In the genomic region with DNA sequence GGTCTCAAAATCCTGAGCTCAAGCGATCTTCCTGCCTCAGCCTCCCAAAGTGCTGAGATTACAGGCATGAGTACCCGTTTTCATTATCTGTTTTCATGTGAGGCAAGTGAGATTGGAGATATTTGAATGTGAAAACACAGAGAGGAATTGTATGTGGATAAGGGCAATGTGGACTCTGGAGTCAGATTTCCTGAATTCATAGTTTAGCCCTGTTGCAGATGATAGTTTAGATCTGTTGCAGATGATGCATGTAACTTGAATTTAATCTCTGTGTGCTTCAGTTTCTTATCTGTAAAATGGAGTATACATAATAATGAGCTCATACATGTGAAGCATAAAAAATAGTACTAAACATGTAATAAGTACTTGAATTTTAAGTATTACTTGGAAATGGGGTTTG, we compare ENCODE assay signal across 19 cellular contexts. TPM values are rescaled to one million over a fixed set of nuclear protein-coding genes. Genes with fewer than 3 reads are reported as not detected.
DNase-seq lines count a peak whose midpoint lies in the region; ATAC-seq, FAIRE-seq and TF ChIP-seq lines count a peak whose summit lies in the region.
"Had no signal": no experiment of that assay in that cellular context is flagged by ENCODE, and none has a peak within 500 bp of the region (broad histone marks: within the 10 kb centered on the region; RNA-seq: fewer than 3 reads in every experiment).

No MANE protein-coding gene starts in this region.

- peak overlapping the region; percentile 52 for H3K27ac Mint-ChIP-seq in type B pancreatic cell
- H3K27ac Mint-ChIP-seq: CD4-positive, CD25-positive, alpha-beta regulatory T cell had no signal

- no peaks in the 10 kb centered on the region for H3K79me2 ChIP-seq in HepG2 (ENCODE audit: insufficient read depth, low read length)
- H3K79me2 ChIP-seq in trophoblast cell (ENCODE audit: control insufficient read depth, insufficient read depth, low read length, poor library complexity) = peaks cover 13% of the 10 kb centered on the region

- no peak for ATAC-seq in HepG2
- no peak for ATAC-seq in left colon
- ATAC-seq: GM12878 had no signal

- TF ChIP-seq EP300 in HepG2 (IDR thresholded peaks at IDR 0.05; ENCODE audit: low read depth in 2 of 2, low read length in 2 of 2) (no peak), HepG2 (CRISPR knock-in tag; IDR thresholded peaks at IDR 0.05; ENCODE audit: borderline replicate concordance) (no peak)

- H3K4me1 ChIP-seq in HepG2 (ENCODE audit: insufficient read depth, low read length) = peaks cover 56% of the 10 kb centered on the region
- H3K4me1 ChIP-seq in trophoblast cell (ENCODE audit: control insufficient read depth in 1 of 2, insufficient read depth in 2 of 2, low read length in 2 of 2) = peaks cover 4 to 6% of the 10 kb centered on the region in 2 experiments

- no TSS peak for BruUV-seq in HepG2 (replicated peaks; lab: Mats Ljungman, UMichigan)

- H3K36me3 ChIP-seq in SK-N-MC (ENCODE audit: insufficient read depth, low read length) = no peaks in the 10 kb centered on the region
- H3K36me3 ChIP-seq in HepG2 (replicated peaks in 1 of 2; ENCODE audit: control insufficient read depth in 1 of 2, insufficient read depth in 2 of 2, low read length in 2 of 2) = no peaks in the 10 kb centered on the region
- H3K36me3 ChIP-seq in trophoblast cell (ENCODE audit: control insufficient read depth in 1 of 2, insufficient read depth in 2 of 2, low read length in 2 of 2) = no peaks in the 10 kb centered on the region

- intact Hi-C loops in HepG2 (cut with micrococcal nuclease; ENCODE audit: unreplicated experiment) = loop anchor here (5.0 kb wide), 1 partner anchor 320 kb away; a partner anchor contains a TSS
- intact Hi-C loops in left colon (cut with DNase I, micrococcal nuclease) = no loop called here

- no peak for FAIRE-seq in HepG2 (lab: Jason Lieb, UNC)
- FAIRE-seq: GM12878, H1 had no signal

- H4K12ac ChIP-seq in trophoblast cell (ENCODE audit: low read depth, low read length) = no peak overlapping the region

- no peak for TF ChIP-seq POLR2A in HepG2 (IDR thresholded peaks at IDR 0.05; ENCODE audit: insufficient read depth in 1 of 2, low read depth in 2 of 2, low read length in 2 of 2)

- peaks cover 34% of the 10 kb centered on the region for H3K4me1 Mint-ChIP-seq in type B pancreatic cell (ENCODE audit: unreplicated experiment)

- POLR2A ChIA-PET in HepG2 (lab: Yijun Ruan, JAX) = interaction anchor here (7.1 kb wide), 1 partner anchor 8 kb away, joined by 177 read pairs; no protein-coding TSS in a partner anchor

- no peak overlapping the region for H2AFZ ChIP-seq in HepG2 (ENCODE audit: low read length)
- H2AFZ ChIP-seq in trophoblast cell (ENCODE audit: insufficient read depth, low read length, poor library complexity) = no peak overlapping the region

- no peak overlapping the region for H4K8ac ChIP-seq in trophoblast cell (ENCODE audit: low read depth, low read length)

- H3K27me3 ChIP-seq in HepG2 (ENCODE audit: control insufficient read depth in 1 of 2, insufficient read depth in 2 of 2, low read length in 2 of 2) = no peaks in the 10 kb centered on the region; a peak in 1 of 5 replicates
- no peaks in the 10 kb centered on the region for H3K27me3 ChIP-seq in trophoblast cell (ENCODE audit: insufficient read depth, low read length)

- in situ Hi-C loops in HepG2 (cut with HindIII; ENCODE audit: extremely low pct_ligation_motif_present, low pct_unique_long_range_greater_than_20kb) = no loop called here

- H3K9ac ChIP-seq in SK-N-MC (ENCODE audit: insufficient read length) (no peak overlapping the region), HepG2 (ENCODE audit: insufficient read depth, low read depth, low read length) (peak overlapping the region; percentile 58; the same call in 1 of the 2 replicates), trophoblast cell (ENCODE audit: low read length) (no peak overlapping the region)
- H3K9ac ChIP-seq: KMS-11 had no signal

- H3K4ac ChIP-seq in trophoblast cell (ENCODE audit: low read depth, low read length) = no peak overlapping the region

- peak overlapping the region; percentile 98 for H3K4me2 ChIP-seq in HepG2 (ENCODE audit: low read depth, low read length)
- no peak overlapping the region for H3K4me2 ChIP-seq in trophoblast cell (ENCODE audit: low read length)

- WGBS in HepG2 (ENCODE audit: low lambda C conversion rate) = 77% methylated on average over 2 of the region's 2 CpGs
- WGBS in trophoblast cell (ENCODE audit: extremely low coverage, insufficient coverage, insufficient read length) = no CpG with 5 or more reads among the region's 2 CpGs

- H3K23ac ChIP-seq in trophoblast cell (ENCODE audit: low read length) = no peak overlapping the region

- H3K27ac ChIP-seq in SK-N-MC (peak overlapping the region; percentile 60), HepG2 (ENCODE audit: extremely low read length, insufficient read depth, low read length) (peak overlapping the region; percentile 91), trophoblast cell (ENCODE audit: low read depth, low read length) (no peak overlapping the region)
- H3K27ac ChIP-seq: KMS-11 had no signal

- no peaks in the 10 kb centered on the region for H4K20me1 ChIP-seq in HepG2 (ENCODE audit: insufficient read depth, low read length)

- peak overlapping the region; percentile 49 for H2BK120ac ChIP-seq in trophoblast cell (ENCODE audit: insufficient read depth, low read length, poor library complexity)

- CTCF ChIA-PET in HepG2 (lab: Yijun Ruan, JAX; ENCODE audit: low intra/inter-chr PET ratio, low total read pairs) = no interaction called here

- DNase-seq in SK-N-MC (ENCODE audit: low read depth, low spot score) = no peak
- DNase-seq in HepG2 (ENCODE audit: low spot score) = no peak
- peak; percentile 45 to 84 for DNase-seq in trophoblast cell
- no peak for DNase-seq in type B pancreatic cell (ENCODE audit: extremely low spot score, unreplicated experiment)
- no peak for DNase-seq in NCI-H748 (lab: John Stamatoyannopoulos, UW; ENCODE audit: unreplicated experiment)
- no peak for DNase-seq in RPMI8226
- no peak for DNase-seq in left colon
- DNase-seq: Calu3; CD4-positive, CD25-positive, alpha-beta regulatory T cell; DMS79; NCI-H1092 treated with DMSO at 0.1 percent for 48 hours; NCI-H1694; NCI-H345; NCI-H526 treated with DMSO at 0.1 percent for 48 hours had no signal

- TF ChIP-seq RAD21 in HepG2 (CRISPR knock-in tag; IDR thresholded peaks at IDR 0.05) = no peak

- H3K9me3 ChIP-seq in SK-N-MC (ENCODE audit: low read depth, low read length) (no peaks in the 10 kb centered on the region), HepG2 (ENCODE audit: low read length) (no peaks in the 10 kb centered on the region), trophoblast cell (ENCODE audit: insufficient read depth, low read depth, low read length) (no peaks in the 10 kb centered on the region)

- H2BK12ac ChIP-seq in trophoblast cell (ENCODE audit: low read length) = peak overlapping the region; percentile 47

- H3K9me3 Mint-ChIP-seq in type B pancreatic cell = no peaks in the 10 kb centered on the region

- no peak for TF ChIP-seq CTCF in HepG2 (CRISPR knock-in tag; IDR thresholded peaks at IDR 0.05)
- TF ChIP-seq CTCF in type B pancreatic cell (conservative IDR thresholded peaks at IDR 0.05) = no peak

- no peak overlapping the region for H3K18ac ChIP-seq in trophoblast cell (ENCODE audit: low read length)

- H3K4me3 Mint-ChIP-seq in type B pancreatic cell = peak overlapping the region; percentile 16
- H3K4me3 Mint-ChIP-seq: CD4-positive, CD25-positive, alpha-beta regulatory T cell had no signal

- H3K4me3 ChIP-seq in SK-N-MC = peak overlapping the region; percentile 21; the same call in 1 of the 2 replicates
- no peak overlapping the region for H3K4me3 ChIP-seq in HepG2 (replicated peaks in 1 of 3; ENCODE audit: insufficient read depth in 1 of 3, low read depth in 2 of 3, low read length in 3 of 3)
- H3K4me3 ChIP-seq in trophoblast cell (ENCODE audit: low read depth, low read length) = no peak overlapping the region
- H3K4me3 ChIP-seq: GM12878 had no signal

- H3K14ac ChIP-seq in trophoblast cell (ENCODE audit: low read length) = no peak overlapping the region

- H2AK5ac ChIP-seq in trophoblast cell (ENCODE audit: low read length) = no peak overlapping the region

- peaks cover 2% of the 10 kb centered on the region for H3K36me3 Mint-ChIP-seq in type B pancreatic cell
- H3K36me3 Mint-ChIP-seq: CD4-positive, CD25-positive, alpha-beta regulatory T cell had no signal

- no peaks in the 10 kb centered on the region for H3K27me3 Mint-ChIP-seq in type B pancreatic cell

- no peak overlapping the region for H2BK5ac ChIP-seq in trophoblast cell (ENCODE audit: low read depth, low read length, poor library complexity)

- H3K79me1 ChIP-seq in trophoblast cell (ENCODE audit: low read length) = peaks cover 20% of the 10 kb centered on the region

- no peak overlapping the region for H4K91ac ChIP-seq in trophoblast cell (ENCODE audit: low read depth, low read length)

RNA-seq across cellular contexts. Expression of a gene that starts 3.7 kb away (rescaled TPM):
- total RNA-seq in HepG2 (2016; rRNA removed; fragmentation: Illumina TruSeq; extraction: Trizol) (6.4 and 7.8 TPM in 2 replicates), type B pancreatic cell (ENCODE audit: low replicate concordance) (9.4 and 18.0 TPM in 2 replicates), left colon (100 to 1,000 TPM; 129 to 186 TPM)
- total RNA-seq in HepG2 (2016; cell fraction: cytosol; rRNA removed; fragmentation: Illumina TruSeq; extraction: Trizol; ENCODE audit: low read depth) = 1.1 and 2.5 TPM in 2 replicates
- total RNA-seq in HepG2 (2016; cell fraction: insoluble cytoplasmic fraction; rRNA removed; fragmentation: Illumina TruSeq; extraction: Trizol) = 5.6 and 7.8 TPM in 2 replicates
- total RNA-seq in HepG2 (2016; cell fraction: membrane; rRNA removed; fragmentation: Illumina TruSeq; extraction: Trizol) = 3.7 and 4.1 TPM in 2 replicates
- 8.1 and 10.3 TPM in 2 replicates for total RNA-seq in HepG2 (2016; cell fraction: nucleus; rRNA removed; fragmentation: Illumina TruSeq; extraction: Trizol)
- 17.3 and 21.0 TPM in 2 replicates for polyA plus RNA-seq in HepG2 (2011; rRNA removed)
- polyA plus RNA-seq in HepG2 (2011; cell fraction: cytosol; rRNA removed) = 15.9 and 18.0 TPM in 2 replicates
- polyA plus RNA-seq in HepG2 (2011; cell fraction: nucleus; rRNA removed) = 9.0 and 11.3 TPM in 2 replicates
- polyA plus RNA-seq in HepG2 (2012) = 25.6 and 33.6 TPM in 2 replicates
- 1.3 and 1.7 TPM in 2 replicates for polyA plus RNA-seq in HepG2 (2016; cell fraction: cytosol; fragmentation: Illumina TruSeq; extraction: Trizol; ENCODE audit: low read depth)
- 6.4 and 9.0 TPM in 2 replicates for polyA plus RNA-seq in HepG2 (2016; cell fraction: insoluble cytoplasmic fraction; fragmentation: Illumina TruSeq; extraction: Trizol; ENCODE audit: low read depth)
- polyA plus RNA-seq in HepG2 (2016; cell fraction: membrane; fragmentation: Illumina TruSeq; extraction: Trizol; ENCODE audit: low read depth) = 3.1 and 4.1 TPM in 2 replicates
- polyA plus RNA-seq in HepG2 (2016; cell fraction: nucleus; fragmentation: Illumina TruSeq; extraction: Trizol; ENCODE audit: insufficient read depth, low read depth) = 12.8 and 14.7 TPM in 2 replicates
- 4.9 and 10.4 TPM in 2 replicates for polyA minus RNA-seq in HepG2 (2011; rRNA and poly(A)+ RNA removed; ENCODE audit: low replicate concordance)
- 10.6 and 11.1 TPM in 2 replicates for polyA minus RNA-seq in HepG2 (2011; cell fraction: cytosol; rRNA and poly(A)+ RNA removed)
- 9.9 and 15.7 TPM in 2 replicates for polyA minus RNA-seq in HepG2 (2011; cell fraction: nucleus; rRNA and poly(A)+ RNA removed)
- 17.2 and 19.3 TPM in 2 replicates for polyA plus RNA-seq in trophoblast cell (2013)
- total RNA-seq: CD4-positive, CD25-positive, alpha-beta regulatory T cell had no signal

RNA-seq across cellular contexts. Expression of a gene that starts 13.3 kb away (rescaled TPM):
- total RNA-seq in HepG2 (2016; rRNA removed; fragmentation: Illumina TruSeq; extraction: Trizol) (not detected in 2 replicates), type B pancreatic cell (ENCODE audit: low replicate concordance) (1.2 and 7.6 TPM in 2 replicates), left colon (not detected)
- total RNA-seq in HepG2 (2016; cell fraction: cytosol; rRNA removed; fragmentation: Illumina TruSeq; extraction: Trizol; ENCODE audit: low read depth) = not detected in 2 replicates
- total RNA-seq in HepG2 (2016; cell fraction: insoluble cytoplasmic fraction; rRNA removed; fragmentation: Illumina TruSeq; extraction: Trizol) = not detected in 2 replicates
- not detected in 2 replicates for total RNA-seq in HepG2 (2016; cell fraction: membrane; rRNA removed; fragmentation: Illumina TruSeq; extraction: Trizol)
- not detected in 2 replicates for total RNA-seq in HepG2 (2016; cell fraction: nucleus; rRNA removed; fragmentation: Illumina TruSeq; extraction: Trizol)
- not detected in 2 replicates for polyA plus RNA-seq in HepG2 (2011; rRNA removed)
- not detected in 2 replicates for polyA plus RNA-seq in HepG2 (2011; cell fraction: cytosol; rRNA removed)
- polyA plus RNA-seq in HepG2 (2011; cell fraction: nucleus; rRNA removed) = not detected in 2 replicates
- not detected in 2 replicates for polyA plus RNA-seq in HepG2 (2012)
- not detected in 2 replicates for polyA plus RNA-seq in HepG2 (2016; cell fraction: cytosol; fragmentation: Illumina TruSeq; extraction: Trizol; ENCODE audit: low read depth)
- not detected in 2 replicates for polyA plus RNA-seq in HepG2 (2016; cell fraction: insoluble cytoplasmic fraction; fragmentation: Illumina TruSeq; extraction: Trizol; ENCODE audit: low read depth)
- not detected in 2 replicates for polyA plus RNA-seq in HepG2 (2016; cell fraction: membrane; fragmentation: Illumina TruSeq; extraction: Trizol; ENCODE audit: low read depth)
- polyA plus RNA-seq in HepG2 (2016; cell fraction: nucleus; fragmentation: Illumina TruSeq; extraction: Trizol; ENCODE audit: insufficient read depth, low read depth) = not detected in 2 replicates
- not detected in 2 replicates for polyA minus RNA-seq in HepG2 (2011; rRNA and poly(A)+ RNA removed; ENCODE audit: low replicate concordance)
- polyA minus RNA-seq in HepG2 (2011; cell fraction: cytosol; rRNA and poly(A)+ RNA removed) = not detected in 2 replicates
- polyA minus RNA-seq in HepG2 (2011; cell fraction: nucleus; rRNA and poly(A)+ RNA removed) = not detected in 2 replicates
- 2.8 and 3.3 TPM in 2 replicates for polyA plus RNA-seq in trophoblast cell (2013)
- total RNA-seq: Calu3; CD4-positive, CD25-positive, alpha-beta regulatory T cell; G401; GM12878; MCF 10A had no signal
- polyA plus RNA-seq: CD4-positive, CD25-positive, alpha-beta regulatory T cell; GM12878 had no signal

Comparison
In these comparisons a context has a peak if more than half of its experiments do, and no peak if none do; other contexts are left out.
1. DNase-seq: peak in trophoblast cell (2 of 2); none in SK-N-MC (single experiment), HepG2 (single experiment), type B pancreatic cell (single experiment), NCI-H748 (single experiment), RPMI8226 (single experiment) and left colon (0 of 2).